In the genomic region with DNA sequence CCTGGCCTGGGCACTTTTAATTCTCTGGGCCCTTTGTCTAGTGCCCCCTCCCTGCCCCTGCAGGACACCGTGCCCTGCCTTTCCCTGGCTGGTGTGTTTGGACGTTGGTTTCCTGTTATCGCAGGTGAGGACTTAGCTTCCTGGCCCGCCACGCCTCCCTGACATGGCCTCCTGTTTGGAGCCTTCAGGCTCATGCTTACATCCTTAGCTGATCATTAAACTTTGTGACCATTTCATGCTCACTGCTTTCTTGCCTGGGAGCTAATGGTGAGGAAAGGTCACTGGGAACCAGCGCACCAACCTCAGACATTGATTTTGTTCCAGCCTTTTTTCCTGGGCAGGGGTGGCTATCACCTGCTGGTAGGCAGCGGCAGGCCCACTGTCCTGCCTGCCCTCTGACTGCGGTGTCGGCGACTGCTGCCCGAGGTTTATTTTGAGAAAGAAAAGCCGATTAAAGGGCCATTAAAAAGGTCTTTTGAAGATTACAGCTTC, we compare ENCODE assay signal across 12 cellular contexts. TPM values are rescaled to one million over a fixed set of nuclear protein-coding genes. Genes with fewer than 3 reads are reported as not detected.
A peak's percentile ranks its signal among the peaks of the same experiment; 100 is the strongest.
DNase-seq lines count a peak whose midpoint lies in the region; TF ChIP-seq lines count a peak whose summit lies in the region.
"Had no signal": no experiment of that assay in that cellular context is flagged by ENCODE, and none has a peak within 500 bp of the region (broad histone marks: within the 10 kb centered on the region; RNA-seq: fewer than 3 reads in every experiment).

No MANE protein-coding gene starts in this region.

- H3K9me3 Mint-ChIP-seq in activated CD4-positive, alpha-beta T cell treated with anti-CD3 and anti-CD28 coated beads, Interleukin-2, amount 10 ng/mL, durations not matched to agents 7 days and 5 days = no peaks in the 10 kb centered on the region

- POLR2A ChIA-PET in activated CD4-positive, alpha-beta T cell treated with anti-CD3 and anti-CD28 coated beads, Interleukin-2, amount 10 ng/mL, durations not matched to agents 7 days and 5 days (lab: Charles Lee) = no interaction called here

- peak overlapping the region; percentile 65 for H3K4me3 Mint-ChIP-seq in activated CD4-positive, alpha-beta T cell treated with anti-CD3 and anti-CD28 coated beads, Interleukin-2, amount 10 ng/mL, durations not matched to agents 7 days and 5 days

- DNase-seq in activated CD4-positive, alpha-beta T cell treated with anti-CD3 and anti-CD28 coated beads, Interleukin-2, amount 10 ng/mL, durations not matched to agents 7 days and 5 days = peak; percentile 30
- no peak for DNase-seq in activated CD4-positive, alpha-beta T cell treated with anti-CD3 and anti-CD28 coated beads for 1 hour
- DNase-seq in dermis blood vessel endothelial cell (peak; percentile 18), stomach (peak; percentile 78), NCI-H774 (lab: John Stamatoyannopoulos, UW) (no peak), occipital lobe (lab: John Stamatoyannopoulos, UW) (no peak)
- DNase-seq: foreskin fibroblast, NCI-H2081 treated with DMSO at 0.1 percent for 48 hours had no signal

- WGBS in stomach, 5 donors = 25 to 61% (median 45%) methylated on average over 12 of the region's 12 CpGs

- peaks cover 0 to 32% (median 21%) of the 10 kb centered on the region in 4 donors for H3K36me3 ChIP-seq in stomach

- no peaks in the 10 kb centered on the region for H3K9me3 ChIP-seq in stomach
- H3K9me3 ChIP-seq: A549 had no signal

- peak overlapping the region; percentile 84 for H3K27ac Mint-ChIP-seq in activated CD4-positive, alpha-beta T cell treated with anti-CD3 and anti-CD28 coated beads, Interleukin-2, amount 10 ng/mL, durations not matched to agents 7 days and 5 days

- H3K4me3 ChIP-seq in stomach = no peak overlapping the region
- H3K4me3 ChIP-seq: A549 had no signal

- peak overlapping the region; percentile 94 to 98 (median 96) for H3K27ac ChIP-seq in stomach
- H3K27ac ChIP-seq: A549 had no signal

- H3K4me1 Mint-ChIP-seq in activated CD4-positive, alpha-beta T cell treated with anti-CD3 and anti-CD28 coated beads, Interleukin-2, amount 10 ng/mL, durations not matched to agents 7 days and 5 days = peaks cover 47% of the 10 kb centered on the region

- CTCF ChIA-PET in activated CD4-positive, alpha-beta T cell treated with anti-CD3 and anti-CD28 coated beads, Interleukin-2, amount 10 ng/mL, durations not matched to agents 7 days and 5 days (lab: Charles Lee) = interaction anchor here (1.2 to 1.5 kb wide), 2 partner anchors 9 to 10 kb away, joined by 3 to 5 read pairs; no protein-coding TSS in a partner anchor

- peaks cover 50 to 83% (median 73%) of the 10 kb centered on the region in 4 donors for H3K4me1 ChIP-seq in stomach

- no peaks in the 10 kb centered on the region for H3K27me3 Mint-ChIP-seq in activated CD4-positive, alpha-beta T cell treated with anti-CD3 and anti-CD28 coated beads, Interleukin-2, amount 10 ng/mL, durations not matched to agents 7 days and 5 days

- TF ChIP-seq EP300 in stomach (IDR thresholded peaks at IDR 0.05) = no peak

- H3K27me3 ChIP-seq in stomach = no peaks in the 10 kb centered on the region

- no peak for TF ChIP-seq CTCF in stomach (IDR thresholded peaks at IDR 0.05)

- intact Hi-C loops in stomach (cut with DNase I; ENCODE audit: low total_unique reads) = no loop called here

- TF ChIP-seq POLR2A in stomach (IDR thresholded peaks at IDR 0.05) = no peak

- H3K36me3 Mint-ChIP-seq in activated CD4-positive, alpha-beta T cell treated with anti-CD3 and anti-CD28 coated beads, Interleukin-2, amount 10 ng/mL, durations not matched to agents 7 days and 5 days (ENCODE audit: low read depth) = peaks cover 19% of the 10 kb centered on the region

RNA-seq across cellular contexts. Expression of gene PFKL, which starts 3.7 kb away (rescaled TPM):
- total RNA-seq in activated CD4-positive, alpha-beta T cell treated with anti-CD3 and anti-CD28 coated beads, Interleukin-2, amount 10 ng/mL, durations not matched to agents 7 days and 5 days = 100 to 1,000 TPM; 190 to 210 TPM
- 316 and 398 TPM in 2 replicates for total RNA-seq in dermis blood vessel endothelial cell
- total RNA-seq in stomach = 100 to 1,000 TPM; 123 to 283 (median 139) TPM
- polyA plus RNA-seq in stomach = 100 to 1,000 TPM in 1 of 3 donors, 10 to 100 TPM in 2; 83.0 to 120 (median 99.9) TPM
- total RNA-seq in occipital lobe = 107 TPM

RNA-seq across cellular contexts. Expression of gene AIRE, which starts 17.9 kb away (rescaled TPM):
- under 1 TPM; 0.27 to 0.30 TPM for total RNA-seq in activated CD4-positive, alpha-beta T cell treated with anti-CD3 and anti-CD28 coated beads, Interleukin-2, amount 10 ng/mL, durations not matched to agents 7 days and 5 days
- total RNA-seq in dermis blood vessel endothelial cell (not detected in 2 replicates), stomach (under 1 TPM in 2 of 5 donors, not detected in 3; 0.18 to 0.87 TPM), occipital lobe (not detected)
- polyA plus RNA-seq in stomach = not detected
- polyA plus RNA-seq: A549, neural cell had no signal

RNA-seq across cellular contexts. Expression of gene CFAP410, which starts 35.7 kb away (rescaled TPM):
- total RNA-seq in activated CD4-positive, alpha-beta T cell treated with anti-CD3 and anti-CD28 coated beads, Interleukin-2, amount 10 ng/mL, durations not matched to agents 7 days and 5 days = 10 to 100 TPM; 11.6 to 16.0 TPM
- total RNA-seq in dermis blood vessel endothelial cell = 4.5 and 6.0 TPM in 2 replicates
- total RNA-seq in stomach = 100 to 1,000 TPM in 1 of 5 donors, 10 to 100 TPM in 4; 21.1 to 118 (median 32.2) TPM
- 10 to 100 TPM; 30.2 to 43.1 (median 39.0) TPM for polyA plus RNA-seq in stomach
- 5.0 TPM for total RNA-seq in occipital lobe

RNA-seq across cellular contexts. Expression of gene DNMT3L, which starts 41.8 kb away (rescaled TPM):
- not detected for total RNA-seq in activated CD4-positive, alpha-beta T cell treated with anti-CD3 and anti-CD28 coated beads, Interleukin-2, amount 10 ng/mL, durations not matched to agents 7 days and 5 days
- total RNA-seq in dermis blood vessel endothelial cell (not detected in 2 replicates), stomach (not detected), occipital lobe (not detected)
- polyA plus RNA-seq in stomach = not detected
- total RNA-seq: astrocyte; T-helper 2 cell treated with Interferon-gamma antibody and Interleukin-4, amounts not matched to agents 100 ng/mL and 5 ng/mL, for 36 hours had no signal
- polyA plus RNA-seq: A549, neural cell had no signal

RNA-seq across cellular contexts. Expression of gene TRPM2, which starts 49.9 kb away (rescaled TPM):
- 10 to 100 TPM; 13.9 to 15.2 TPM for total RNA-seq in activated CD4-positive, alpha-beta T cell treated with anti-CD3 and anti-CD28 coated beads, Interleukin-2, amount 10 ng/mL, durations not matched to agents 7 days and 5 days
- 1.8 and 3.2 TPM in 2 replicates for total RNA-seq in dermis blood vessel endothelial cell
- 10 to 100 TPM in 1 of 5 donors, 1 to 10 TPM in 4; 1.3 to 10.3 (median 3.5) TPM for total RNA-seq in stomach
- polyA plus RNA-seq in stomach = 1 to 10 TPM; 1.9 to 2.7 (median 1.9) TPM
- 1.2 TPM for total RNA-seq in occipital lobe

Comparison
In these comparisons a context has a peak if more than half of its experiments do, and no peak if none do; other contexts are left out.
1. DNase-seq: peak in activated CD4-positive, alpha-beta T cell treated with anti-CD3 and anti-CD28 coated beads, Interleukin-2, amount 10 ng/mL, durations not matched to agents 7 days and 5 days (single experiment), dermis blood vessel endothelial cell (single experiment) and stomach (single experiment); none in activated CD4-positive, alpha-beta T cell treated with anti-CD3 and anti-CD28 coated beads for 1 hour (single experiment), NCI-H774 (single experiment) and occipital lobe (single experiment).